16 cellular contexts compared by ENCODE assay signal in the genomic region with DNA sequence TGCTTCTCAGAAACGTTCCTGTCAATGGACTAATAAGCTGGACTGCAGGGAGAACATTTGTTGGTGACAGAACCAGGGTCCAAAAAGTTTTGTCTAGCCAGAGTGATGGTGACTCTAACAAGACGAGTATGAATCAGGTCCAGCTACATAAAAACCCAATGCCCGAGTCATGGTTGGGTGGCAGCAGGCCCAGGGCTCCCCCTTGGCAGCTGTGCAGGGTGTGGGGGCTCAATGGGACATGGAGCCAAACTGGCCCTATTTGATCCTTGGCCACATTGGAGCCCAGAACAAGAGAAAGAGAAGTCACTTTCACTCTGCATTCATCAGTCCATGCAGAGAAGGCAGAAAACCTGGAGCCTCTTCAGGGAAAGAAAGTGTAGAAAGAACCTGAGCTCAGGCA. TPM values are rescaled to one million over a fixed set of nuclear protein-coding genes. Genes with fewer than 3 reads are reported as not detected.
DNase-seq lines count a peak whose midpoint lies in the region; ATAC-seq, FAIRE-seq and TF ChIP-seq lines count a peak whose summit lies in the region.
"Had no signal": no experiment of that assay in that cellular context is flagged by ENCODE, and none has a peak within 500 bp of the region (broad histone marks: within the 10 kb centered on the region; RNA-seq: fewer than 3 reads in every experiment).

No MANE protein-coding gene starts in this region.

- peak overlapping the region in 2 of 3 donors; percentile 28 to 78 for H3K27ac Mint-ChIP-seq in CD4-positive, CD25-positive, alpha-beta regulatory T cell
- H3K27ac Mint-ChIP-seq in endodermal cell = no peak overlapping the region
- H3K27ac Mint-ChIP-seq: CD8-positive, alpha-beta memory T cell had no signal

- no peak for TF ChIP-seq EP300 in sigmoid colon (IDR thresholded peaks at IDR 0.05)

- H3K27me3 Mint-ChIP-seq in CD4-positive, CD25-positive, alpha-beta regulatory T cell = peaks cover 6% of the 10 kb centered on the region
- peaks cover 24% of the 10 kb centered on the region for H3K27me3 Mint-ChIP-seq in endodermal cell (ENCODE audit: insufficient read depth)

- H2BK15ac ChIP-seq in mesenchymal stem cell (ENCODE audit: low read depth, poor library complexity, severe bottlenecking) = no peak overlapping the region

- H2BK12ac ChIP-seq in mesenchymal stem cell (ENCODE audit: low read length in 2 of 2) = no peak overlapping the region

- no peaks in the 10 kb centered on the region for H3K27me3 ChIP-seq in CD4-positive, CD25-positive, alpha-beta regulatory T cell (ENCODE audit: control insufficient read depth, insufficient read depth, low read length)
- H3K27me3 ChIP-seq in endodermal cell (ENCODE audit: control insufficient read depth, insufficient read depth, low read length, poor library complexity, severe bottlenecking) (no peaks in the 10 kb centered on the region), mesenchymal stem cell (ENCODE audit: control insufficient read depth in 1 of 2, insufficient read depth in 1 of 2, low read length in 2 of 2) (peaks cover 13 to 22% of the 10 kb centered on the region in 2 experiments), sigmoid colon (no peaks in the 10 kb centered on the region)

- no peaks in the 10 kb centered on the region for H3K79me1 ChIP-seq in mesenchymal stem cell (replicated peaks; ENCODE audit: low read length, poor library complexity, severe bottlenecking)

- H3K36me3 ChIP-seq in CD4-positive, CD25-positive, alpha-beta regulatory T cell (ENCODE audit: control insufficient read depth, insufficient read depth, low read length) = no peaks in the 10 kb centered on the region
- H3K36me3 ChIP-seq in endodermal cell (ENCODE audit: control insufficient read depth, insufficient read depth, low read length) = no peaks in the 10 kb centered on the region
- no peaks in the 10 kb centered on the region for H3K36me3 ChIP-seq in mesenchymal stem cell (ENCODE audit: control insufficient read depth in 1 of 2, insufficient read depth in 2 of 2, low read depth in 1 of 2, low read length in 2 of 2)
- H3K36me3 ChIP-seq in sigmoid colon = no peaks in the 10 kb centered on the region

- no peak overlapping the region for H3K4me3 Mint-ChIP-seq in CD4-positive, CD25-positive, alpha-beta regulatory T cell
- no peak overlapping the region for H3K4me3 Mint-ChIP-seq in endodermal cell
- H3K4me3 Mint-ChIP-seq: CD14-positive monocyte; CD8-positive, alpha-beta memory T cell had no signal

- H2AFZ ChIP-seq in mesenchymal stem cell (ENCODE audit: low read depth, low read length) = peak overlapping the region; percentile 20

- H3K4me1 Mint-ChIP-seq in CD4-positive, CD25-positive, alpha-beta regulatory T cell = peaks cover 5 to 25% (median 19%) of the 10 kb centered on the region in 4 donors
- H3K4me1 Mint-ChIP-seq in endodermal cell = no peaks in the 10 kb centered on the region

- FAIRE-seq in GM12891 (lab: Jason Lieb, UNC) = no peak
- FAIRE-seq: A549, H54 had no signal

- H3K4me2 ChIP-seq in mesenchymal stem cell (ENCODE audit: low read length, poor library complexity, severe bottlenecking) = no peak overlapping the region
- H3K4me2 ChIP-seq: A549 had no signal

- TF ChIP-seq CTCF in endodermal cell (conservative IDR thresholded peaks at IDR 0.05) (no peak), sigmoid colon (IDR thresholded peaks at IDR 0.05) (no peak)

- H2AK5ac ChIP-seq in mesenchymal stem cell (ENCODE audit: low read length, severe bottlenecking) = no peak overlapping the region

- no peaks in the 10 kb centered on the region for H3K9me3 Mint-ChIP-seq in CD4-positive, CD25-positive, alpha-beta regulatory T cell
- H3K9me3 Mint-ChIP-seq in endodermal cell = no peaks in the 10 kb centered on the region
- H3K9me3 Mint-ChIP-seq: CD14-positive monocyte; CD8-positive, alpha-beta memory T cell had no signal

- H3K23ac ChIP-seq in mesenchymal stem cell (ENCODE audit: low read length in 2 of 2) = no peak overlapping the region

- no peak overlapping the region for H4K8ac ChIP-seq in mesenchymal stem cell (ENCODE audit: low read length)

- no peak overlapping the region for H2BK5ac ChIP-seq in mesenchymal stem cell (ENCODE audit: low read depth, low read length, poor library complexity, severe bottlenecking)

- ATAC-seq in CD4-positive, CD25-positive, alpha-beta regulatory T cell (ENCODE audit: low read depth in 2 of 2) = no peak
- ATAC-seq in HG03432 (IDR thresholded peaks at IDR 0.05; ENCODE audit: unreplicated experiment) = no peak
- ATAC-seq: A549, HCT116 had no signal

- no peak overlapping the region for H2BK120ac ChIP-seq in mesenchymal stem cell (ENCODE audit: low read depth, low read length)

- H3K27ac ChIP-seq in CD4-positive, CD25-positive, alpha-beta regulatory T cell (ENCODE audit: insufficient read depth, low read length, poor library complexity, severe bottlenecking) = no peak overlapping the region
- H3K27ac ChIP-seq in endodermal cell (ENCODE audit: low read depth, low read length) (no peak overlapping the region), mesenchymal stem cell (ENCODE audit: low read length, poor library complexity, severe bottlenecking) (no peak overlapping the region), sigmoid colon (no peak overlapping the region)
- H3K27ac ChIP-seq: A549 had no signal

- WGBS in endodermal cell (ENCODE audit: insufficient coverage in 1 of 2, insufficient read length in 1 of 2), 2 experiments = 88 to 90% methylated on average over 3 of the region's 3 CpGs
- WGBS in mesenchymal stem cell = 70% methylated on average over 3 of the region's 3 CpGs
- 79 to 90% methylated on average over 3 of the region's 3 CpGs for WGBS in sigmoid colon, 2 donors

- peaks cover 13% of the 10 kb centered on the region for H3K4me1 ChIP-seq in CD4-positive, CD25-positive, alpha-beta regulatory T cell (ENCODE audit: control insufficient read depth, insufficient read depth, low read length, poor library complexity, severe bottlenecking)
- no peaks in the 10 kb centered on the region for H3K4me1 ChIP-seq in endodermal cell (ENCODE audit: control insufficient read depth, insufficient read depth, low read length)
- H3K4me1 ChIP-seq in mesenchymal stem cell (ENCODE audit: control insufficient read depth, insufficient read depth, low read depth, low read length) = no peaks in the 10 kb centered on the region
- no peaks in the 10 kb centered on the region for H3K4me1 ChIP-seq in sigmoid colon
- H3K4me1 ChIP-seq: A549 had no signal

- H3K9me3 ChIP-seq in CD4-positive, CD25-positive, alpha-beta regulatory T cell (ENCODE audit: control insufficient read depth in 2 of 2, low read length in 2 of 2) = no peaks in the 10 kb centered on the region
- no peaks in the 10 kb centered on the region for H3K9me3 ChIP-seq in endodermal cell (ENCODE audit: control insufficient read depth, low read length)
- no peaks in the 10 kb centered on the region for H3K9me3 ChIP-seq in mesenchymal stem cell (ENCODE audit: control insufficient read depth, low read length)
- H3K9me3 ChIP-seq in sigmoid colon = no peaks in the 10 kb centered on the region
- H3K9me3 ChIP-seq: A549, Caco-2 had no signal

- TF ChIP-seq POLR2A in GM12891 (IDR thresholded peaks at IDR 0.05; ENCODE audit: low read depth, low read length) = no peak
- TF ChIP-seq POLR2A in sigmoid colon (IDR thresholded peaks at IDR 0.05) = no peak

- DNase-seq in AG20443 (ENCODE audit: low spot score) = peak; percentile 6
- no peak for DNase-seq in CD4-positive, CD25-positive, alpha-beta regulatory T cell
- DNase-seq in endodermal cell = peak; percentile 21
- DNase-seq in mesenchymal stem cell = no peak
- no peak for DNase-seq in SIG-M5 (lab: John Stamatoyannopoulos, UW)
- no peak for DNase-seq in GM12891 (ENCODE audit: insufficient read length, low spot score)
- DNase-seq in sigmoid colon = no peak
- DNase-seq: Caco-2; CD8-positive, alpha-beta memory T cell; DMS53; GF-D8 had no signal

- intact Hi-C loops in sigmoid colon (cut with DNase I) = no loop called here

- no peak overlapping the region for H3K4ac ChIP-seq in mesenchymal stem cell (ENCODE audit: low read depth in 1 of 2, low read length in 2 of 2)

- no peak overlapping the region for H3K9ac ChIP-seq in endodermal cell (ENCODE audit: extremely low read depth, low read length, poor library complexity, severe bottlenecking)
- no peak overlapping the region for H3K9ac ChIP-seq in mesenchymal stem cell (ENCODE audit: low read length)

- H3K18ac ChIP-seq in mesenchymal stem cell (ENCODE audit: low read depth in 1 of 2, low read length in 2 of 2) = no peak overlapping the region

- no peak overlapping the region for H3K14ac ChIP-seq in mesenchymal stem cell (ENCODE audit: low read length in 2 of 2)

- no peak overlapping the region for H4K91ac ChIP-seq in mesenchymal stem cell (ENCODE audit: low read length)

- H3K4me3 ChIP-seq in CD4-positive, CD25-positive, alpha-beta regulatory T cell (ENCODE audit: low read depth, low read length) = no peak overlapping the region
- no peak overlapping the region for H3K4me3 ChIP-seq in endodermal cell (ENCODE audit: low read length)
- H3K4me3 ChIP-seq in mesenchymal stem cell (ENCODE audit: insufficient read depth in 1 of 2, low read depth in 1 of 2, low read length in 2 of 2) = no peak overlapping the region
- no peak overlapping the region for H3K4me3 ChIP-seq in sigmoid colon
- H3K4me3 ChIP-seq: A549 had no signal

- H3K36me3 Mint-ChIP-seq in CD4-positive, CD25-positive, alpha-beta regulatory T cell = no peaks in the 10 kb centered on the region
- no peaks in the 10 kb centered on the region for H3K36me3 Mint-ChIP-seq in endodermal cell (ENCODE audit: low read depth)
- H3K36me3 Mint-ChIP-seq: CD14-positive monocyte had no signal

TF ChIP-seq in GM12891, 5 proteins besides CTCF, POLR2A, EP300 and RAD21:
- no peak for TF ChIP-seq PAX5 (IDR thresholded peaks at IDR 0.05; ENCODE audit: insufficient read depth, low read length, severe bottlenecking)
- TF ChIP-seq POLR2AphosphoS5 (IDR thresholded peaks at IDR 0.05; ENCODE audit: low read depth, low read length) = no peak
- no peak for TF ChIP-seq TAF1 (IDR thresholded peaks at IDR 0.05; ENCODE audit: low read depth, low read length)
- TF ChIP-seq POU2F2 (IDR thresholded peaks at IDR 0.05; ENCODE audit: low read depth, low read length) = no peak
- TF ChIP-seq SPI1 (IDR thresholded peaks at IDR 0.05; ENCODE audit: low read depth, low read length) = no peak

RNA-seq across cellular contexts. Expression of a gene that starts 37.9 kb away (rescaled TPM):
- 324 TPM for total RNA-seq in CD4-positive, CD25-positive, alpha-beta regulatory T cell
- 10 to 100 TPM; 19.6 to 64.7 (median 33.0) TPM for polyA plus RNA-seq in CD4-positive, CD25-positive, alpha-beta regulatory T cell
- total RNA-seq in endodermal cell (1 to 10 TPM; 1.0 to 1.4 TPM), sigmoid colon (1 to 10 TPM; 2.8 to 7.1 (median 5.1) TPM)
- polyA plus RNA-seq in endodermal cell (2013, experiment 1 of 2) = 0.61 TPM
- polyA plus RNA-seq in endodermal cell (2013, experiment 2 of 2) = 0.50 TPM
- polyA plus RNA-seq in mesenchymal stem cell (2013, experiment 1 of 2) = 1.3 TPM
- polyA plus RNA-seq in mesenchymal stem cell (2013, experiment 2 of 2) = 1.3 TPM
- polyA plus RNA-seq in GM12891 (2012; ENCODE audit: low read depth, missing spikeins) = 0.87 TPM
- 10 to 100 TPM in 1 of 3 donors, 1 to 10 TPM in 2; 4.2 to 10.3 (median 9.9) TPM for polyA plus RNA-seq in sigmoid colon

Comparison
In these comparisons a context has a peak if more than half of its experiments do, and no peak if none do; other contexts are left out.
1. DNase-seq: peak in AG20443 (single experiment) and endodermal cell (single experiment); none in CD4-positive, CD25-positive, alpha-beta regulatory T cell (0 of 3), mesenchymal stem cell (single experiment), SIG-M5 (single experiment), GM12891 (single experiment) and sigmoid colon (single experiment).
2. RNA of a gene that starts 37.9 kb away (total RNA-seq): 324 TPM in CD4-positive, CD25-positive, alpha-beta regulatory T cell (single experiment); 2.8 to 7.1 TPM in sigmoid colon and 1.0 to 1.4 TPM in endodermal cell; every median in the first group is over 10 times any median in the second.